ENCODE assay signal across 8 cellular contexts in genomic region chr10:102432162-102432950, GRCh38. TPM values are rescaled to one million over a fixed set of nuclear protein-coding genes. Genes with fewer than 3 reads are reported as not detected.
A peak's percentile ranks its signal among the peaks of the same experiment; 100 is the strongest.
DNase-seq lines count a peak whose midpoint lies in the region; ATAC-seq, FAIRE-seq and TF ChIP-seq lines count a peak whose summit lies in the region.

Gene CUEDC2 (minus strand): TSS chr10:102432574. CDS start chr10:102425188, 7,386 bp downstream.

- peak within 1 kb of the TSS; percentile 86 to 89 for H3K4me3 Mint-ChIP-seq in CD14-positive monocyte
- H3K4me3 Mint-ChIP-seq in dendritic cell treated with granulocyte-macrophage colony-stimulating factor and Interleukin-4, amounts not matched to agents 40 ng/mL and 50 ng/mL, for 4 days = peak within 1 kb of the TSS; percentile 92

- FAIRE-seq in HepG2 (lab: Jason Lieb, UNC) = peak; percentile 88

- intact Hi-C loops in CD14-positive monocyte (cut with micrococcal nuclease) = loop anchor here in 1 of 2 donors (2.0 kb wide), 1 partner anchor 38 kb away; the partner anchor contains the start of gene NFKB2
- intact Hi-C loops in dendritic cell treated with granulocyte-macrophage colony-stimulating factor and Interleukin-4, amounts not matched to agents 40 ng/mL and 50 ng/mL, for 4 days (cut with micrococcal nuclease) = loop anchor here (2.0 kb wide), 1 partner anchor 20 kb away; no protein-coding TSS in a partner anchor
- intact Hi-C loops in HepG2 (cut with micrococcal nuclease; ENCODE audit: unreplicated experiment) = loop anchor here (2.0 kb wide), 1 partner anchor 16 kb away; no protein-coding TSS in a partner anchor

- DNase-seq in CD14-positive monocyte (ENCODE audit: low spot score) = peak; percentile 94
- peak; percentile 75 for DNase-seq in NCI-H774 (lab: John Stamatoyannopoulos, UW)
- DNase-seq in activated CD4-positive, alpha-beta T cell treated with anti-CD3 and anti-CD28 coated beads, Interleukin-2, amount 50 U/mL, for 4 hours = peak; percentile 92 to 95
- DNase-seq in HepG2 (ENCODE audit: low spot score) = peak; percentile 89
- peak; percentile 97 for DNase-seq in stimulated activated CD4-positive, alpha-beta T cell treated with anti-CD3 and anti-CD28 coated beads, Interleukin-4, amount 100 ng/mL, for 1 hour

- CTCF ChIA-PET in HepG2 (lab: Yijun Ruan, JAX; ENCODE audit: low intra/inter-chr PET ratio, low total read pairs) = no interaction called here

- peak; percentile 67 to 81 for TF ChIP-seq POLR2A in HepG2 (IDR thresholded peaks at IDR 0.05; ENCODE audit: insufficient read depth in 1 of 2, low read depth in 2 of 2, low read length in 2 of 2)

- peaks cover 0 to 1% (median 0%) of the 10 kb centered on the region in 7 donors for H3K9me3 Mint-ChIP-seq in CD14-positive monocyte
- H3K9me3 Mint-ChIP-seq in dendritic cell treated with granulocyte-macrophage colony-stimulating factor and Interleukin-4, amounts not matched to agents 40 ng/mL and 50 ng/mL, for 4 days = no peaks in the 10 kb centered on the region

- no peaks in the 10 kb centered on the region for H3K36me3 ChIP-seq in HepG2 (replicated peaks in 1 of 2; ENCODE audit: control insufficient read depth in 1 of 2, insufficient read depth in 2 of 2, low read length in 2 of 2)

- H3K27ac ChIP-seq in HepG2 (ENCODE audit: extremely low read length, insufficient read depth, low read length) = peak within 1 kb of the TSS; percentile 72

- H4K20me1 ChIP-seq in HepG2 (ENCODE audit: insufficient read depth, low read length) = no peaks in the 10 kb centered on the region

- 0 out of 2 replicates have a peak, but pooled peaks have one; percentile 40 for TF ChIP-seq RAD21 in HepG2 (CRISPR knock-in tag; IDR thresholded peaks at IDR 0.05)

- in situ Hi-C loops in HepG2 (cut with HindIII; ENCODE audit: extremely low pct_ligation_motif_present, low pct_unique_long_range_greater_than_20kb) = no loop called here

- 3% methylated on average over 24 of the region's 52 CpGs for WGBS in HepG2 (ENCODE audit: low lambda C conversion rate)

- TSS peak; percentile 55 for BruUV-seq in HepG2 (replicated peaks; lab: Mats Ljungman, UMichigan)

- H3K4me1 ChIP-seq in HepG2 (ENCODE audit: insufficient read depth, low read length) = peaks cover 35% of the 10 kb centered on the region

- H3K27me3 ChIP-seq in HepG2 (ENCODE audit: control insufficient read depth in 1 of 2, insufficient read depth in 2 of 2, low read length in 2 of 2) = no peaks in the 10 kb centered on the region; a peak in 1 of 5 replicates

- peaks cover 2 to 5% of the 10 kb centered on the region in 2 donors for H3K36me3 Mint-ChIP-seq in CD14-positive monocyte
- H3K36me3 Mint-ChIP-seq in dendritic cell treated with granulocyte-macrophage colony-stimulating factor and Interleukin-4, amounts not matched to agents 40 ng/mL and 50 ng/mL, for 4 days (ENCODE audit: low read depth) = peaks cover 24% of the 10 kb centered on the region

- TF ChIP-seq EP300 in HepG2 (IDR thresholded peaks at IDR 0.05; ENCODE audit: low read depth in 2 of 2, low read length in 2 of 2) (0 out of 4 replicates have a peak, but pooled peaks of 1 of the 2 experiments have one; percentile 17), HepG2 (CRISPR knock-in tag; IDR thresholded peaks at IDR 0.05; ENCODE audit: borderline replicate concordance) (no peak)

- H3K4me1 Mint-ChIP-seq in CD14-positive monocyte = peaks cover 45% of the 10 kb centered on the region
- peaks cover 57% of the 10 kb centered on the region for H3K4me1 Mint-ChIP-seq in dendritic cell treated with granulocyte-macrophage colony-stimulating factor and Interleukin-4, amounts not matched to agents 40 ng/mL and 50 ng/mL, for 4 days (ENCODE audit: low read depth)

- H3K9ac ChIP-seq in HepG2 (ENCODE audit: insufficient read depth, low read depth, low read length) = peak within 1 kb of the TSS; percentile 85

- TF ChIP-seq CTCF in CD14-positive monocyte (IDR thresholded peaks at IDR 0.05) = no peak
- 0 out of 2 replicates have a peak, but pooled peaks have one; percentile 46 for TF ChIP-seq CTCF in HepG2 (CRISPR knock-in tag; IDR thresholded peaks at IDR 0.05)

- H3K4me3 ChIP-seq in HepG2 (replicated peaks in 1 of 3; ENCODE audit: insufficient read depth in 1 of 3, low read depth in 2 of 3, low read length in 3 of 3) = peak within 1 kb of the TSS; percentile 74 to 92 (median 91)

- ATAC-seq in GM19395 (IDR thresholded peaks at IDR 0.05; ENCODE audit: unreplicated experiment) (peak; percentile 94), HG03565 (IDR thresholded peaks at IDR 0.05; ENCODE audit: unreplicated experiment) (peak; percentile 84), HepG2 (peak; percentile 78)

- peaks cover 5% of the 10 kb centered on the region for H3K79me2 ChIP-seq in HepG2 (ENCODE audit: insufficient read depth, low read length)

- POLR2A ChIA-PET in HepG2 (lab: Yijun Ruan, JAX) = interaction anchor here (0.6 to 6.8 kb wide), 14 partner anchors 9 to 210 kb away, joined by 3 to 135 read pairs (median 6); partner anchors contain the start of genes ACTR1A, C10orf95, FBXL15 and NFKB2

- H3K27ac Mint-ChIP-seq in CD14-positive monocyte = peak within 1 kb of the TSS; percentile 89 to 94 (median 92)
- peak within 1 kb of the TSS; percentile 87 for H3K27ac Mint-ChIP-seq in dendritic cell treated with granulocyte-macrophage colony-stimulating factor and Interleukin-4, amounts not matched to agents 40 ng/mL and 50 ng/mL, for 4 days

- no peaks in the 10 kb centered on the region for H3K9me3 ChIP-seq in HepG2 (ENCODE audit: low read length)

- peak within 1 kb of the TSS; percentile 97 for H3K4me2 ChIP-seq in HepG2 (ENCODE audit: low read depth, low read length)

- peak within 1 kb of the TSS; percentile 1 for H2AFZ ChIP-seq in HepG2 (ENCODE audit: low read length)

- H3K27me3 Mint-ChIP-seq in CD14-positive monocyte (ENCODE audit: low read depth in 3 of 3) = no peaks in the 10 kb centered on the region
- H3K27me3 Mint-ChIP-seq in dendritic cell treated with granulocyte-macrophage colony-stimulating factor and Interleukin-4, amounts not matched to agents 40 ng/mL and 50 ng/mL, for 4 days = no peaks in the 10 kb centered on the region

TF ChIP-seq in HepG2, 621 proteins besides CTCF, POLR2A, EP300 and RAD21 (continues in another document):
- peak; percentile 57; the same call in 1 of the 2 replicates for TF ChIP-seq TFDP1 (CRISPR knock-in tag; IDR thresholded peaks at IDR 0.05; ENCODE audit: borderline replicate concordance)

RNA-seq across cellular contexts. Expression of gene CUEDC2, which starts in this region (rescaled TPM):
- 10 to 100 TPM; 58.5 to 70.2 TPM for polyA plus RNA-seq in CD14-positive monocyte
- 13.0 and 13.1 TPM in 2 replicates for total RNA-seq in HepG2 (2016; rRNA removed; fragmentation: Illumina TruSeq; extraction: Trizol)
- 4.3 and 6.6 TPM in 2 replicates for total RNA-seq in HepG2 (2016; cell fraction: cytosol; rRNA removed; fragmentation: Illumina TruSeq; extraction: Trizol; ENCODE audit: low read depth)
- 11.4 and 14.7 TPM in 2 replicates for total RNA-seq in HepG2 (2016; cell fraction: insoluble cytoplasmic fraction; rRNA removed; fragmentation: Illumina TruSeq; extraction: Trizol)
- total RNA-seq in HepG2 (2016; cell fraction: membrane; rRNA removed; fragmentation: Illumina TruSeq; extraction: Trizol) = 8.6 and 10.3 TPM in 2 replicates
- total RNA-seq in HepG2 (2016; cell fraction: nucleus; rRNA removed; fragmentation: Illumina TruSeq; extraction: Trizol) = 7.0 and 9.7 TPM in 2 replicates
- 18.4 and 19.3 TPM in 2 replicates for polyA plus RNA-seq in HepG2 (2011; rRNA removed)
- 31.2 and 40.8 TPM in 2 replicates for polyA plus RNA-seq in HepG2 (2011; cell fraction: cytosol; rRNA removed)
- 47.1 and 47.2 TPM in 2 replicates for polyA plus RNA-seq in HepG2 (2011; cell fraction: nucleus; rRNA removed)
- polyA plus RNA-seq in HepG2 (2012) = 17.2 and 18.2 TPM in 2 replicates
- 8.4 and 10.7 TPM in 2 replicates for polyA plus RNA-seq in HepG2 (2016; cell fraction: cytosol; fragmentation: Illumina TruSeq; extraction: Trizol; ENCODE audit: low read depth)
- polyA plus RNA-seq in HepG2 (2016; cell fraction: insoluble cytoplasmic fraction; fragmentation: Illumina TruSeq; extraction: Trizol; ENCODE audit: low read depth) = 13.0 and 17.2 TPM in 2 replicates
- 10.6 and 12.1 TPM in 2 replicates for polyA plus RNA-seq in HepG2 (2016; cell fraction: membrane; fragmentation: Illumina TruSeq; extraction: Trizol; ENCODE audit: low read depth)
- 20.9 and 24.8 TPM in 2 replicates for polyA plus RNA-seq in HepG2 (2016; cell fraction: nucleus; fragmentation: Illumina TruSeq; extraction: Trizol; ENCODE audit: insufficient read depth, low read depth)
- 14.5 and 32.9 TPM in 2 replicates for polyA minus RNA-seq in HepG2 (2011; rRNA and poly(A)+ RNA removed; ENCODE audit: low replicate concordance)
- 6.2 and 7.1 TPM in 2 replicates for polyA minus RNA-seq in HepG2 (2011; cell fraction: cytosol; rRNA and poly(A)+ RNA removed)
- polyA minus RNA-seq in HepG2 (2011; cell fraction: nucleus; rRNA and poly(A)+ RNA removed) = 8.6 and 9.1 TPM in 2 replicates

Comparison
In these comparisons a context has a peak if more than half of its experiments do, and no peak if none do; other contexts are left out.
1. Peak in every context shown above with its lines: DNase-seq, ATAC-seq, H3K4me3 ChIP-seq and H3K27ac ChIP-seq.